17 cellular contexts compared by ENCODE assay signal in the genomic region with DNA sequence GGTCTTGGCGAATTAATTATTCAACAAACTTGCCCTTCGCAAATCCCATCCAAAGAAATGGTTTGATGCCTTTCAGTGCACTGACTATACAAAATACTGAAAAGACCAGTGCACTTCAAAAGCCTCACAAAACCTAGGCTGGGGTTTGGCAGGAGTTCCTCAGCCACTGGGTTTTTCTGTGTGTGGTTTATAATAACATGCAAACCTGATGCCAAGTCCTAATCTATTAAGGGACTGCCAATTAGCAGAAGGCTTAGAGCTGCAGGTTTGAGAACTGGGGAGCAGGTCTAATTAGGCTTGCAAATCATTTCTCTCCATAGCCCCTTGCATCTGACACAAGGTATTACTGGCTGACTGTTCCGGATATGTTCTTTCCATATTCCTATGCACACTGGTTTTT. TPM values are rescaled to one million over a fixed set of nuclear protein-coding genes. Genes with fewer than 3 reads are reported as not detected.
A peak's percentile ranks its signal among the peaks of the same experiment; 100 is the strongest.
DNase-seq lines count a peak whose midpoint lies in the region; ATAC-seq, FAIRE-seq and TF ChIP-seq lines count a peak whose summit lies in the region.
"Had no signal": no experiment of that assay in that cellular context is flagged by ENCODE, and none has a peak within 500 bp of the region (broad histone marks: within the 10 kb centered on the region; RNA-seq: fewer than 3 reads in every experiment).

No MANE protein-coding gene starts in this region.

- 48 to 59% methylated on average over 3 of the region's 3 CpGs for WGBS in pancreas, 2 donors

- peaks cover 91% of the 10 kb centered on the region for H3K79me2 ChIP-seq in GM23338 (replicated peaks; ENCODE audit: insufficient read depth)

- in situ Hi-C loops in brain microvascular endothelial cell (cut with HindIII; ENCODE audit: low pct_ligation_motif_present, low sequenced_read_pairs): no loop called here

- intact Hi-C loops in pancreas (cut with DNase I): no loop called here

- H3K4me3 ChIP-seq in GM23338: no peak overlapping the region
- no peak overlapping the region for H3K4me3 ChIP-seq in pancreas
- no peak overlapping the region for H3K4me3 ChIP-seq in brain microvascular endothelial cell (ENCODE audit: low read depth, low read length)
- H3K4me3 ChIP-seq: BLaER1 treated with 17β-estradiol and CSF1 and Interleukin-3, amounts not matched to agents 10 nM and 100 nM had no signal

- no peaks in the 10 kb centered on the region for H3K9me3 ChIP-seq in pancreas
- H3K9me3 ChIP-seq: BLaER1 treated with 17β-estradiol and CSF1 and Interleukin-3, amounts not matched to agents 10 nM and 100 nM had no signal

- DNase-seq in GM23338 (ENCODE audit: low spot score): no peak
- peak; percentile 92 for DNase-seq in NCI-H2029 treated with DMSO at 0.1 percent for 48 hours (lab: John Stamatoyannopoulos, UW)
- DNase-seq in pancreas: no peak
- DNase-seq in A172 (ENCODE audit: low spot score): no peak
- no peak for DNase-seq in NOMO-1 treated with DMSO at 0.1 percent for 48 hours (lab: John Stamatoyannopoulos, UW; ENCODE audit: unreplicated experiment)
- DNase-seq in brain microvascular endothelial cell: no peak
- DNase-seq: activated CD4-positive, alpha-beta T cell treated with anti-CD3 and anti-CD28 coated beads, Interleukin-2, amount 50 U/mL, for 1 hour; activated T-cell treated with anti-CD3 and anti-CD28 coated beads, Interleukin-2, amount 50 U/mL, for 4 hours; KG1; mesendoderm; NCI-H187; small intestine had no signal

- peak overlapping the region; percentile 16; the same call in 1 of the 2 replicates for H3K27ac Mint-ChIP-seq in GM23338
- H3K27ac Mint-ChIP-seq in brain: peak overlapping the region; percentile 76 to 94 (median 85)
- H3K27ac Mint-ChIP-seq: stimulated activated memory B cell treated with anti-CD40 and anti-IgM and Interleukin-4, amounts not matched to agents 10 μg/mL and 1 μg/mL and 100 μg/mL, for 72 hours had no signal

- no peak overlapping the region for H3K4me3 Mint-ChIP-seq in GM23338
- peak overlapping the region in 4 of 5 experiments; percentile 39 to 76 (median 70) for H3K4me3 Mint-ChIP-seq in brain
- H3K4me3 Mint-ChIP-seq: activated T-cell treated with anti-CD3 and anti-CD28 coated beads, Interleukin-2, amount 50 U/mL, for 4 hours; stimulated activated memory B cell treated with anti-CD40 and anti-IgM and Interleukin-4, amounts not matched to agents 10 μg/mL and 1 μg/mL and 100 μg/mL, for 72 hours had no signal

- peaks cover 10% of the 10 kb centered on the region for H3F3A ChIP-seq in GM23338 (replicated peaks; ENCODE audit: low read depth)

- FAIRE-seq in pancreas (lab: Jason Lieb, UNC): no peak
- FAIRE-seq: colon, small intestine had no signal

- no peaks in the 10 kb centered on the region; the same call in none of the 2 replicates for H4K20me1 ChIP-seq in GM23338 (replicated peaks; ENCODE audit: insufficient read depth)
- H4K20me1 ChIP-seq: BLaER1 treated with 17β-estradiol and CSF1 and Interleukin-3, amounts not matched to agents 10 nM and 100 nM had no signal

- H2AFZ ChIP-seq in GM23338: no peak overlapping the region

- TF ChIP-seq CTCF in GM23338 (conservative IDR thresholded peaks at IDR 0.05; ENCODE audit: low read depth in 2 of 2) (no peak), brain (conservative IDR thresholded peaks at IDR 0.05) (no peak), pancreas (IDR thresholded peaks at IDR 0.05) (no peak), brain microvascular endothelial cell (IDR thresholded peaks at IDR 0.05; ENCODE audit: low read depth, low read length, missing control alignments) (no peak)

- no peaks in the 10 kb centered on the region for H3K9me3 Mint-ChIP-seq in GM23338
- H3K9me3 Mint-ChIP-seq in brain: peaks cover 0 to 2% (median 0%) of the 10 kb centered on the region in 5 experiments
- H3K9me3 Mint-ChIP-seq: activated T-cell treated with anti-CD3 and anti-CD28 coated beads, Interleukin-2, amount 50 U/mL, for 4 hours; stimulated activated memory B cell treated with anti-CD40 and anti-IgM and Interleukin-4, amounts not matched to agents 10 μg/mL and 1 μg/mL and 100 μg/mL, for 72 hours had no signal

- H3K27me3 ChIP-seq in GM23338 (ENCODE audit: insufficient read depth): no peaks in the 10 kb centered on the region
- H3K27me3 ChIP-seq in pancreas: no peaks in the 10 kb centered on the region
- no peaks in the 10 kb centered on the region for H3K27me3 ChIP-seq in brain microvascular endothelial cell (replicated peaks)

- H3K36me3 Mint-ChIP-seq in GM23338 (ENCODE audit: low read depth) (peaks cover 11% of the 10 kb centered on the region; the same call in 2 of the 3 replicates), brain (no peaks in the 10 kb centered on the region)
- H3K36me3 Mint-ChIP-seq: stimulated activated memory B cell treated with anti-CD40 and anti-IgM and Interleukin-4, amounts not matched to agents 10 μg/mL and 1 μg/mL and 100 μg/mL, for 72 hours had no signal

- H3K36me3 ChIP-seq in GM23338 (ENCODE audit: insufficient read depth) (no peaks in the 10 kb centered on the region), pancreas (no peaks in the 10 kb centered on the region), brain microvascular endothelial cell (replicated peaks) (no peaks in the 10 kb centered on the region)
- H3K36me3 ChIP-seq: BLaER1 treated with 17β-estradiol and CSF1 and Interleukin-3, amounts not matched to agents 10 nM and 100 nM had no signal

- H3K4me1 ChIP-seq in GM23338 (ENCODE audit: insufficient read depth) (peaks cover 91% of the 10 kb centered on the region), pancreas (peaks cover 18 to 45% (median 34%) of the 10 kb centered on the region in 3 donors)
- H3K4me1 ChIP-seq: BLaER1 treated with 17β-estradiol and CSF1 and Interleukin-3, amounts not matched to agents 10 nM and 100 nM had no signal

- no peaks in the 10 kb centered on the region for H3K9me2 ChIP-seq in GM23338 (ENCODE audit: insufficient read depth)

- H3K27ac ChIP-seq in GM23338 (ENCODE audit: low read depth) (peak overlapping the region; percentile 97), pancreas (no peak overlapping the region), brain microvascular endothelial cell (no peak overlapping the region)
- H3K27ac ChIP-seq: BLaER1 treated with 17β-estradiol and CSF1 and Interleukin-3, amounts not matched to agents 10 nM and 100 nM had no signal

- H3K27me3 Mint-ChIP-seq in GM23338 (ENCODE audit: insufficient read depth, low read depth, poor library complexity) (peaks cover 15% of the 10 kb centered on the region), brain (no peaks in the 10 kb centered on the region)
- H3K27me3 Mint-ChIP-seq: stimulated activated memory B cell treated with anti-CD40 and anti-IgM and Interleukin-4, amounts not matched to agents 10 μg/mL and 1 μg/mL and 100 μg/mL, for 72 hours had no signal

- peak overlapping the region; percentile 47 for H3K4me2 ChIP-seq in GM23338
- H3K4me2 ChIP-seq: BLaER1 treated with 17β-estradiol and CSF1 and Interleukin-3, amounts not matched to agents 10 nM and 100 nM had no signal

- H3K4me1 Mint-ChIP-seq in GM23338 (peaks cover 83% of the 10 kb centered on the region), brain (peaks cover 100% of the 10 kb centered on the region)
- H3K4me1 Mint-ChIP-seq: stimulated activated memory B cell treated with anti-CD40 and anti-IgM and Interleukin-4, amounts not matched to agents 10 μg/mL and 1 μg/mL and 100 μg/mL, for 72 hours had no signal

- ATAC-seq in GM23338 (no peak), pancreas (peak in 3 of 4 donors; percentile 16 to 27 (median 23))
- ATAC-seq: activated T-cell treated with anti-CD3 and anti-CD28 coated beads, Interleukin-2, amount 50 U/mL, for 4 hours; HCT116; stimulated activated memory B cell treated with anti-CD40 and anti-IgM and Interleukin-4, amounts not matched to agents 10 μg/mL and 1 μg/mL and 100 μg/mL, for 72 hours had no signal

TF ChIP-seq in GM23338, 12 proteins besides CTCF, POLR2A, EP300 and RAD21 (continues in another document):
- TF ChIP-seq JUNB (IDR thresholded peaks at IDR 0.05; ENCODE audit: unreplicated experiment): no peak
- TF ChIP-seq ZNF114 (CRISPR knock-in tag; IDR thresholded peaks at IDR 0.05): no peak
- no peak for TF ChIP-seq STAT1 (IDR thresholded peaks at IDR 0.05; ENCODE audit: unreplicated experiment)
- no peak for TF ChIP-seq POLR2AphosphoS5 (IDR thresholded peaks at IDR 0.05; ENCODE audit: low read depth)
- no peak for TF ChIP-seq ETS1 (IDR thresholded peaks at IDR 0.05)
- no peak for TF ChIP-seq ZNF331 (CRISPR knock-in tag; IDR thresholded peaks at IDR 0.05; ENCODE audit: low read depth)
- no peak for TF ChIP-seq NANOG (IDR thresholded peaks at IDR 0.05; ENCODE audit: borderline replicate concordance)

RNA-seq across cellular contexts. Expression of gene PLPP3, which starts 27.7 kb away (rescaled TPM):
- 49.0 and 61.9 TPM in 2 replicates for total RNA-seq in GM23338 (2014; rRNA removed; shearing (Covaris generic))
- 41.9 and 42.2 TPM in 2 replicates for polyA plus RNA-seq in GM23338 (2016; fragmentation: Nextera tagmentation; extraction: Ambion mirVana)
- 54.2 TPM for polyA plus RNA-seq in brain (ENCODE audit: insufficient read depth, low read depth, low replicate concordance)
- 10 to 100 TPM; 14.6 to 29.6 (median 21.8) TPM for total RNA-seq in pancreas
- 10 to 100 TPM in 1 of 2 donors, 1 to 10 TPM in 1; 5.5 to 13.7 TPM for polyA plus RNA-seq in pancreas
- total RNA-seq in A172 (2014; rRNA removed; shearing (Covaris generic)): 2.8 and 5.9 TPM in 2 replicates
